22 cellular contexts compared by ENCODE assay signal in genomic region chr1:218760601-218761570, GRCh38.
DNase-seq lines count a peak whose midpoint lies in the region; ATAC-seq and TF ChIP-seq lines count a peak whose summit lies in the region.
"Had no signal": no experiment of that assay in that cellular context is flagged by ENCODE, and none has a peak within 500 bp of the region (broad histone marks: within the 10 kb centered on the region; RNA-seq: fewer than 3 reads in every experiment).

No MANE protein-coding gene starts in this region.

- peak; percentile 14 for DNase-seq in ACHN
- DNase-seq in IMR-90, result peak; percentile 54
- DNase-seq in cardiac fibroblast (ENCODE audit: low read depth in 2 of 2), result peak; percentile 32 to 36
- DNase-seq in iris pigment epithelial cell (ENCODE audit: low read depth), result peak; percentile 92
- DNase-seq in activated T-cell treated with anti-CD3 and anti-CD28 coated beads, Interleukin-2, amount 50 U/mL, for 24 hours, result no peak
- no peak for DNase-seq in NCI-H187 (lab: John Stamatoyannopoulos, UW)
- DNase-seq in NCI-H1417 (lab: John Stamatoyannopoulos, UW), result no peak
- DNase-seq in midbrain (lab: John Stamatoyannopoulos, UW), result no peak
- DNase-seq: 8988T; Caco-2; CD4-positive, alpha-beta T cell; DMS153; GOT3; KG1; NCI-H1436; NCI-H2029 treated with DMSO at 0.1 percent for 48 hours; NCI-H2171; NCI-H446 treated with DMSO at 0.1 percent for 48 hours; NK-92 treated with Interleukin-12 subunit alpha and Interleukin-12 subunit beta, amount 100 ng/mL, for 24 hours; OCI-M1; SHP77 had no signal

- no peak overlapping the region for H3K27ac Mint-ChIP-seq in activated T-cell treated with anti-CD3 and anti-CD28 coated beads, Interleukin-2, amount 50 U/mL, for 24 hours
- H3K27ac Mint-ChIP-seq: CD4-positive, alpha-beta T cell had no signal

- H3K36me3 ChIP-seq in IMR-90 (ENCODE audit: control insufficient read depth, insufficient read depth, low read length), result no peaks in the 10 kb centered on the region

- in situ Hi-C loops in ACHN (cut with HindIII; ENCODE audit: low pct_ligation_motif_present, low pct_unique_long_range_greater_than_20kb, low sequenced_read_pairs) (no loop called here), IMR-90 (cut with MboI; ENCODE audit: low sequenced_read_pairs) (no loop called here)

- no CpG with 5 or more reads among the region's 3 CpGs for WGBS in IMR-90 (ENCODE audit: extremely low coverage in 2 of 2, insufficient read length in 1 of 2), 2 experiments

- intact Hi-C loops in IMR-90 (cut with micrococcal nuclease), result loop anchor here (2.0 kb wide), 1 partner anchor 74 kb away; no protein-coding TSS in a partner anchor

- no peak overlapping the region for H3K4me2 ChIP-seq in IMR-90 (ENCODE audit: low read depth, low read length)

- H4K91ac ChIP-seq in IMR-90 (ENCODE audit: insufficient read depth, low read depth, low read length), result no peak overlapping the region

- H3K9ac ChIP-seq in IMR-90 (ENCODE audit: low read depth, low read length), result no peak overlapping the region

- no peaks in the 10 kb centered on the region for H3K9me3 Mint-ChIP-seq in activated T-cell treated with anti-CD3 and anti-CD28 coated beads, Interleukin-2, amount 50 U/mL, for 24 hours
- H3K9me3 Mint-ChIP-seq: CD4-positive, alpha-beta T cell had no signal

- H3K4ac ChIP-seq in IMR-90 (ENCODE audit: low read depth, low read length), result no peak overlapping the region

- peak overlapping the region; percentile 51; the same call in 1 of the 2 replicates for H2BK20ac ChIP-seq in IMR-90 (ENCODE audit: low read depth, low read length)

- H3K27ac ChIP-seq in IMR-90 (ENCODE audit: insufficient read depth, low read length), result no peak overlapping the region
- H3K27ac ChIP-seq: SK-N-MC had no signal

- TF ChIP-seq CTCF in IMR-90 (conservative IDR thresholded peaks at IDR 0.05; ENCODE audit: low read depth, low read length) (no peak), cardiac fibroblast (IDR thresholded peaks at IDR 0.05; ENCODE audit: low read depth, low read length) (no peak)

- no peak for TF ChIP-seq POLR2A in IMR-90 (IDR thresholded peaks at IDR 0.05; ENCODE audit: low read depth, low read length)

- ATAC-seq in IMR-90 (ENCODE audit: low read depth), result peak; percentile 62

- no peaks in the 10 kb centered on the region for H3K27me3 Mint-ChIP-seq in activated T-cell treated with anti-CD3 and anti-CD28 coated beads, Interleukin-2, amount 50 U/mL, for 24 hours
- H3K27me3 Mint-ChIP-seq: CD4-positive, alpha-beta T cell had no signal

- H3K36me3 Mint-ChIP-seq in activated T-cell treated with anti-CD3 and anti-CD28 coated beads, Interleukin-2, amount 50 U/mL, for 24 hours (ENCODE audit: low read depth), result no peaks in the 10 kb centered on the region

- H4K5ac ChIP-seq in IMR-90 (ENCODE audit: low read depth, low read length), result no peak overlapping the region

- CTCF ChIA-PET in IMR-90 (lab: Yijun Ruan, JAX), result interaction anchor here (0.5 kb wide), 1 partner anchor 457 kb away, joined by 4 read pairs; no protein-coding TSS in a partner anchor

- dilution Hi-C loops in IMR-90 (cut with HindIII; ENCODE audit: low sequenced_read_pairs, unreplicated experiment), result no loop called here

- no peaks in the 10 kb centered on the region for H3K9me1 ChIP-seq in IMR-90 (ENCODE audit: insufficient read depth, low read length)

- no peak overlapping the region for H3K18ac ChIP-seq in IMR-90 (ENCODE audit: low read depth, low read length)

- TF ChIP-seq RAD21 in IMR-90 (IDR thresholded peaks at IDR 0.05; ENCODE audit: low read length), result no peak

- H3K79me1 ChIP-seq in IMR-90 (ENCODE audit: low read depth in 1 of 2, low read length in 2 of 2), result no peaks in the 10 kb centered on the region

- no peak overlapping the region for H2BK120ac ChIP-seq in IMR-90 (ENCODE audit: low read depth, low read length)

- no peak overlapping the region for H3K4me3 Mint-ChIP-seq in activated T-cell treated with anti-CD3 and anti-CD28 coated beads, Interleukin-2, amount 50 U/mL, for 24 hours
- H3K4me3 Mint-ChIP-seq: CD4-positive, alpha-beta T cell had no signal

- no peak overlapping the region for H2AK9ac ChIP-seq in IMR-90 (replicated peaks; ENCODE audit: low read depth, low read length, poor library complexity)

- H3K27me3 ChIP-seq in IMR-90 (ENCODE audit: control insufficient read depth, insufficient read depth, low read length), result no peaks in the 10 kb centered on the region

- H2AK5ac ChIP-seq in IMR-90 (ENCODE audit: low read depth, low read length), result no peak overlapping the region

- H3K9me3 ChIP-seq in IMR-90 (ENCODE audit: control insufficient read depth, insufficient read depth, low read length), result no peaks in the 10 kb centered on the region
- H3K9me3 ChIP-seq: Caco-2 had no signal

- no peak overlapping the region; the same call in 2 of the 3 replicates for H2BK15ac ChIP-seq in IMR-90 (ENCODE audit: low read depth, low read length)

- H2BK5ac ChIP-seq in IMR-90 (ENCODE audit: low read depth, low read length, poor library complexity, severe bottlenecking), result peak overlapping the region; percentile 5

- peak overlapping the region; percentile 64 for H3K14ac ChIP-seq in IMR-90 (replicated peaks; ENCODE audit: low read depth, low read length)

- H4K20me1 ChIP-seq in IMR-90 (ENCODE audit: insufficient read depth, low read length), result no peaks in the 10 kb centered on the region

- BruUV-seq in IMR-90 (replicated peaks; lab: Mats Ljungman, UMichigan), result no TSS peak

- H4K8ac ChIP-seq in IMR-90 (ENCODE audit: low read depth in 2 of 2, low read length in 2 of 2), result peak overlapping the region in 1 of 2 experiments; percentile 34; a peak in 1 of 4 replicates

- H3K4me3 ChIP-seq in IMR-90 (ENCODE audit: insufficient read depth, low read depth, low read length) (no peak overlapping the region), cardiac fibroblast (replicated peaks in 1 of 2; ENCODE audit: low read depth in 2 of 2, low read length in 2 of 2) (no peak overlapping the region)
- H3K4me3 ChIP-seq: SK-N-MC had no signal

- no peaks in the 10 kb centered on the region for H3K4me1 Mint-ChIP-seq in activated T-cell treated with anti-CD3 and anti-CD28 coated beads, Interleukin-2, amount 50 U/mL, for 24 hours (ENCODE audit: low read depth)

- peaks cover 6% of the 10 kb centered on the region for H3K4me1 ChIP-seq in IMR-90 (ENCODE audit: control insufficient read depth, insufficient read depth, low read length)

- POLR2A ChIA-PET in IMR-90 (lab: Charles Lee; ENCODE audit: unreplicated experiment), result no interaction called here

- no peak overlapping the region for H3K56ac ChIP-seq in IMR-90 (ENCODE audit: extremely low read depth, insufficient read depth, low read length)

- H3K23ac ChIP-seq in IMR-90 (ENCODE audit: low read depth, low read length), result peak overlapping the region; percentile 60; the same call in 1 of the 2 replicates

- H2AFZ ChIP-seq in IMR-90 (replicated peaks; ENCODE audit: low read length, poor library complexity), result no peak overlapping the region

TF ChIP-seq in IMR-90, 13 proteins besides CTCF, POLR2A, EP300 and RAD21:
- no peak for TF ChIP-seq MAFK (IDR thresholded peaks at IDR 0.05; ENCODE audit: low read depth, low read length)
- peak; percentile 55; the same call in 1 of the 2 replicates for TF ChIP-seq CEBPB (IDR thresholded peaks at IDR 0.05; ENCODE audit: low read depth, low read length)

Comparison
In these comparisons a context has a peak if more than half of its experiments do, and no peak if none do; other contexts are left out.
1. DNase-seq: peak in ACHN (single experiment), IMR-90 (single experiment), cardiac fibroblast (2 of 2) and iris pigment epithelial cell (single experiment); none in activated T-cell treated with anti-CD3 and anti-CD28 coated beads, Interleukin-2, amount 50 U/mL, for 24 hours (single experiment), NCI-H187 (0 of 2), NCI-H1417 (0 of 3) and midbrain (single experiment).